Comparison of ENCODE assay signal across 9 cellular contexts in the genomic region with DNA sequence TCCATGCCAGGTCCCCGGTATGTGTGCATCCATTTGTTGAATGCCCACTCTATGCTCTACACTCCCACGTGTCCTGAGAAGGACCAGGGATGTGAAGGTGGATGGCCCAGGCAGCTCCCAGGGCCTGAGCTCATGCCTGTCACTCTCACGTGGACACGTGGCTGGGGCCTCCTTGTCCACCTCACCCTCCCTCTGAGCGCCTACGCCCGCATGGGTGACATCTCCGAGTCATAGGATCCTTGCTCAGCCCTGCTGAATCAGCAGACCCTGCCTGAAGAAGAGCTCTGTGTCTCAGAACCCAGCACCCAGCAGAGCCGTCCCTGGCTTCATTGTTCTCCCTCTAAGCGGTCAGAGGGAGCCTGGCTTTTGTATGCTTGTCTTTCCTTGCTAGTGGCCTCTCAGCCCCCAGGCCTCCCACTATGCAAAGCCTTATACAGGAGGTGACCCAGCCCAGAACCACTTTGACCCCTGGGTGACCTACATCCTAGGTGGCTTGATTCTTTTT.
A peak's percentile ranks its signal among the peaks of the same experiment; 100 is the strongest.
DNase-seq lines count a peak whose midpoint lies in the region; ATAC-seq and TF ChIP-seq lines count a peak whose summit lies in the region.
"Had no signal": no experiment of that assay in that cellular context is flagged by ENCODE, and none has a peak within 500 bp of the region (broad histone marks: within the 10 kb centered on the region; RNA-seq: fewer than 3 reads in every experiment).

No MANE protein-coding gene starts in this region.

- BruUV-seq in mammary epithelial cell (replicated peaks; lab: Mats Ljungman, UMichigan) = no TSS peak

- H4K20me1 ChIP-seq in mammary epithelial cell (ENCODE audit: insufficient read depth, low read length) = no peaks in the 10 kb centered on the region

- H3K9me3 Mint-ChIP-seq in activated CD4-positive, alpha-beta T cell treated with anti-CD3 and anti-CD28 coated beads for 36 hours (ENCODE audit: low read depth) = no peaks in the 10 kb centered on the region
- H3K9me3 Mint-ChIP-seq in activated CD4-positive, alpha-beta T cell treated with anti-CD3 and anti-CD28 coated beads, Interleukin-2, amount 10 ng/mL, durations not matched to agents 7 days and 5 days = no peaks in the 10 kb centered on the region
- no peaks in the 10 kb centered on the region for H3K9me3 Mint-ChIP-seq in activated naive CD4-positive, alpha-beta T cell treated with anti-CD3 and anti-CD28 coated beads, Interleukin-2, amount 50 U/mL, for 72 hours

- H3K4me1 ChIP-seq in mammary epithelial cell (ENCODE audit: insufficient read depth, low read length) (peaks cover 80% of the 10 kb centered on the region), suprapubic skin (peaks cover 94% of the 10 kb centered on the region)

- TF ChIP-seq CTCF in mammary epithelial cell (conservative IDR thresholded peaks at IDR 0.05 in 1 of 2, IDR thresholded peaks at IDR 0.05 in 1 of 2; ENCODE audit: extremely low read depth in 1 of 2, insufficient read depth in 1 of 2, low read depth in 1 of 2, low read length in 2 of 2) (no peak), suprapubic skin (IDR thresholded peaks at IDR 0.05) (no peak)

- H3K36me3 Mint-ChIP-seq in activated CD4-positive, alpha-beta T cell treated with anti-CD3 and anti-CD28 coated beads for 36 hours (ENCODE audit: low read depth) = peaks cover 5% of the 10 kb centered on the region
- peaks cover 2% of the 10 kb centered on the region for H3K36me3 Mint-ChIP-seq in activated CD4-positive, alpha-beta T cell treated with anti-CD3 and anti-CD28 coated beads, Interleukin-2, amount 10 ng/mL, durations not matched to agents 7 days and 5 days (ENCODE audit: low read depth)
- H3K36me3 Mint-ChIP-seq in activated naive CD4-positive, alpha-beta T cell treated with anti-CD3 and anti-CD28 coated beads, Interleukin-2, amount 50 U/mL, for 72 hours = peaks cover 0 to 6% of the 10 kb centered on the region in 2 donors

- H3K27me3 Mint-ChIP-seq in activated CD4-positive, alpha-beta T cell treated with anti-CD3 and anti-CD28 coated beads for 36 hours = no peaks in the 10 kb centered on the region
- no peaks in the 10 kb centered on the region for H3K27me3 Mint-ChIP-seq in activated CD4-positive, alpha-beta T cell treated with anti-CD3 and anti-CD28 coated beads, Interleukin-2, amount 10 ng/mL, durations not matched to agents 7 days and 5 days

- intact Hi-C loops in activated CD4-positive, alpha-beta T cell treated with anti-CD3 and anti-CD28 coated beads for 36 hours (cut with DNase I, micrococcal nuclease) = no loop called here
- intact Hi-C loops in mammary epithelial cell (cut with micrococcal nuclease) = loop anchor here (5.0 kb wide), 1 partner anchor 108 kb away; a partner anchor contains a TSS

- in situ Hi-C loops in mammary epithelial cell (cut with MboI; ENCODE audit: low sequenced_read_pairs in 2 of 2) = no loop called here

- no peak overlapping the region for H3K9ac ChIP-seq in mammary epithelial cell (ENCODE audit: insufficient read depth, low read length)

- TF ChIP-seq EP300 in suprapubic skin (IDR thresholded peaks at IDR 0.05) = no peak

- H3K27ac ChIP-seq in mammary epithelial cell (ENCODE audit: insufficient read depth, low read depth, low read length) (peak overlapping the region; percentile 37), suprapubic skin (peak overlapping the region; percentile 73)

- POLR2A ChIA-PET in activated CD4-positive, alpha-beta T cell treated with anti-CD3 and anti-CD28 coated beads for 36 hours (lab: Charles Lee) = no interaction called here
- POLR2A ChIA-PET in activated CD4-positive, alpha-beta T cell treated with anti-CD3 and anti-CD28 coated beads, Interleukin-2, amount 10 ng/mL, durations not matched to agents 7 days and 5 days (lab: Charles Lee) = no interaction called here

- WGBS in mammary epithelial cell (ENCODE audit: low coverage, missing lambda C conversion rate) = 35% methylated on average over 9 of the region's 10 CpGs
- 63% methylated on average over 10 of the region's 10 CpGs for WGBS in suprapubic skin

- H3K27me3 ChIP-seq in mammary epithelial cell (ENCODE audit: insufficient read depth, low read length) (no peaks in the 10 kb centered on the region), suprapubic skin (no peaks in the 10 kb centered on the region)

- peaks cover 26% of the 10 kb centered on the region for H3K4me1 Mint-ChIP-seq in activated CD4-positive, alpha-beta T cell treated with anti-CD3 and anti-CD28 coated beads for 36 hours
- H3K4me1 Mint-ChIP-seq in activated CD4-positive, alpha-beta T cell treated with anti-CD3 and anti-CD28 coated beads, Interleukin-2, amount 10 ng/mL, durations not matched to agents 7 days and 5 days = peaks cover 21% of the 10 kb centered on the region

- dilution Hi-C loops in mammary epithelial cell (cut with HindIII; ENCODE audit: low sequenced_read_pairs) = loop anchor here (10.0 kb wide), 1 partner anchor 105 kb away; a partner anchor contains a TSS

- peaks cover 6% of the 10 kb centered on the region for H3K79me2 ChIP-seq in mammary epithelial cell (ENCODE audit: insufficient read depth, low read length)

- no peak overlapping the region for H3K27ac Mint-ChIP-seq in activated CD4-positive, alpha-beta T cell treated with anti-CD3 and anti-CD28 coated beads for 36 hours
- H3K27ac Mint-ChIP-seq in activated CD4-positive, alpha-beta T cell treated with anti-CD3 and anti-CD28 coated beads, Interleukin-2, amount 10 ng/mL, durations not matched to agents 7 days and 5 days = no peak overlapping the region
- H3K27ac Mint-ChIP-seq in activated naive CD4-positive, alpha-beta T cell treated with anti-CD3 and anti-CD28 coated beads, Interleukin-2, amount 50 U/mL, for 72 hours = no peak overlapping the region

- no peak overlapping the region for H3K4me2 ChIP-seq in mammary epithelial cell (ENCODE audit: insufficient read depth, low read depth, low read length)

- TF ChIP-seq POLR2A in suprapubic skin (IDR thresholded peaks at IDR 0.05) = no peak

- CTCF ChIA-PET in activated CD4-positive, alpha-beta T cell treated with anti-CD3 and anti-CD28 coated beads for 36 hours (lab: Charles Lee) = interaction anchor here (0.9 kb wide), 2 partner anchors 44 to 307 kb away, joined by 3 read pairs; no protein-coding TSS in a partner anchor
- CTCF ChIA-PET in activated CD4-positive, alpha-beta T cell treated with anti-CD3 and anti-CD28 coated beads, Interleukin-2, amount 10 ng/mL, durations not matched to agents 7 days and 5 days (lab: Charles Lee) = interaction anchor here (1.1 to 2.8 kb wide), 4 partner anchors 9 to 84 kb away, joined by 3 to 9 read pairs (median 4); no protein-coding TSS in a partner anchor
- CTCF ChIA-PET in mammary epithelial cell (lab: Charles Lee; ENCODE audit: low non-redundant PET) = no interaction called here

- no peak overlapping the region for H3K4me3 ChIP-seq in mammary epithelial cell (replicated peaks in 1 of 3; ENCODE audit: insufficient read depth in 1 of 3, low read depth in 2 of 3, low read length in 3 of 3)
- no peak overlapping the region for H3K4me3 ChIP-seq in suprapubic skin
- H3K4me3 ChIP-seq: coronary artery had no signal

- DNase-seq in activated CD4-positive, alpha-beta T cell treated with anti-CD3 and anti-CD28 coated beads for 36 hours = peak; percentile 68
- no peak for DNase-seq in activated CD4-positive, alpha-beta T cell treated with anti-CD3 and anti-CD28 coated beads, Interleukin-2, amount 10 ng/mL, durations not matched to agents 7 days and 5 days
- DNase-seq in mammary epithelial cell (peak; percentile 73), left lobe of liver (ENCODE audit: low spot score) (no peak), suprapubic skin (ENCODE audit: low spot score in 2 of 2) (peak in 1 of 2 donors; percentile 84), OCI-M2 (lab: John Stamatoyannopoulos, UW; ENCODE audit: unreplicated experiment) (no peak)
- no peak for DNase-seq in activated naive CD4-positive, alpha-beta T cell treated with anti-CD3 and anti-CD28 coated beads, Interleukin-2, amount 50 U/mL, for 72 hours (ENCODE audit: low spot score in 2 of 2)

- H3K4me3 Mint-ChIP-seq in activated CD4-positive, alpha-beta T cell treated with anti-CD3 and anti-CD28 coated beads for 36 hours = no peak overlapping the region
- no peak overlapping the region for H3K4me3 Mint-ChIP-seq in activated CD4-positive, alpha-beta T cell treated with anti-CD3 and anti-CD28 coated beads, Interleukin-2, amount 10 ng/mL, durations not matched to agents 7 days and 5 days

- ATAC-seq in activated CD4-positive, alpha-beta T cell treated with anti-CD3 and anti-CD28 coated beads for 36 hours = no peak
- ATAC-seq in left lobe of liver = peak; percentile 26
- ATAC-seq in activated naive CD4-positive, alpha-beta T cell treated with anti-CD3 and anti-CD28 coated beads, Interleukin-2, amount 50 U/mL, for 72 hours = no peak
- ATAC-seq in GM18519 (IDR thresholded peaks at IDR 0.05; ENCODE audit: low FRiP score, unreplicated experiment) = no peak

- H3K36me3 ChIP-seq in mammary epithelial cell (ENCODE audit: insufficient read depth, low read length) = no peaks in the 10 kb centered on the region
- H3K36me3 ChIP-seq in suprapubic skin = no peaks in the 10 kb centered on the region

- H3K9me3 ChIP-seq in mammary epithelial cell (replicated peaks; ENCODE audit: insufficient read depth, low read length) (no peaks in the 10 kb centered on the region), suprapubic skin (no peaks in the 10 kb centered on the region)

- H2AFZ ChIP-seq in mammary epithelial cell (ENCODE audit: low read depth, low read length) = no peak overlapping the region

Comparison
In these comparisons a context has a peak if more than half of its experiments do, and no peak if none do; other contexts are left out.
1. DNase-seq: peak in activated CD4-positive, alpha-beta T cell treated with anti-CD3 and anti-CD28 coated beads for 36 hours (single experiment) and mammary epithelial cell (single experiment); none in activated CD4-positive, alpha-beta T cell treated with anti-CD3 and anti-CD28 coated beads, Interleukin-2, amount 10 ng/mL, durations not matched to agents 7 days and 5 days (single experiment), left lobe of liver (single experiment), OCI-M2 (single experiment) and activated naive CD4-positive, alpha-beta T cell treated with anti-CD3 and anti-CD28 coated beads, Interleukin-2, amount 50 U/mL, for 72 hours (0 of 2).